Comparison of ENCODE assay signal across 1 cellular context in the genomic region with DNA sequence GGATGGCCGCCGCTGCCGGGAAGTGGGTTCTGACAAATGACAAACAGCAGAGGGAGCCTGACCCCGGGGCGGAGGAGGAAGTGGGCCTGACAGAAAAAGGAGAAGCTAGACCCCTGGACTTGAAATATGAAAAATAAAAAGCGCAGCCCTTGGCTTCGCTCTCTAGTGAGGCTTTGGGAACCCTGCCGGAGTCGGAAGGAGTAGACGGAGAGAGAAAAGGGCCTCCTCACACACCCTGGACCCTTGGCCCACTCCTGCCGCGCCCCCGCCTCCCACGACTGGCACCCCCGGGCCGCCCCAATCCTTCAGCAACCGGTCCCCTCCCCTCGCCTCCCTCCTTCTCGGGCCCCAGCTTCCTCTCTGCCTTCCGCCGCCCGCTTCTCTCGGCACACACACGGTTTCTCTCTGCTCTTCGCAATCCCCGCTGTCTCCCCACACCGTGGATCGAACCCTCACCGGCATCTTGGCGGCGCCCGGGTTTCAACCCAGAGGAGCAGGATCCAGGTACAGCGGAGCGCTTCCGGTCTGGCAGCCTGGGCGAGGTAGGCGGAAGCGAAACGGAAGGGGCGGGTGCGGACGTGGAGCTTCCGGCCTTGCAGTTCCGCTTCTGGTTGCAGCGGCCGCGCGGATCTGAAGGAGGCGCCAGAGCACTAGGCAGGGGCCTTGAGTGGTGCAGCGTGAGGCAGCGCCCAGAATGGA.
TF ChIP-seq lines count a peak whose summit lies in the region.

A gene (minus strand): TSS at position 539 of the 699 bp plus-strand sequence. CDS start 77 bp downstream, at position 462.

TF ChIP-seq in SK-N-SH, 30 proteins besides CTCF, POLR2A, EP300 and RAD21 (continued from another document):
- TF ChIP-seq, protein P1, sequence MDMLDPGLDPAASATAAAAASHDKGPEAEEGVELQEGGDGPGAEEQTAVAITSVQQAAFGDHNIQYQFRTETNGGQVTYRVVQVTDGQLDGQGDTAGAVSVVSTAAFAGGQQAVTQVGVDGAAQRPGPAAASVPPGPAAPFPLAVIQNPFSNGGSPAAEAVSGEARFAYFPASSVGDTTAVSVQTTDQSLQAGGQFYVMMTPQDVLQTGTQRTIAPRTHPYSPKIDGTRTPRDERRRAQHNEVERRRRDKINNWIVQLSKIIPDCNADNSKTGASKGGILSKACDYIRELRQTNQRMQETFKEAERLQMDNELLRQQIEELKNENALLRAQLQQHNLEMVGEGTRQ (IDR thresholded peaks at IDR 0.05; ENCODE audit: borderline replicate concordance, low read depth, low read length), result no peak
- TF ChIP-seq FOSL2 (IDR thresholded peaks at IDR 0.05; ENCODE audit: borderline replicate concordance, low read depth) (no peak; the same call in 1 of the 2 replicates), EZH2phosphoT487 (IDR thresholded peaks at IDR 0.05; ENCODE audit: borderline replicate concordance, low read depth) (no peak), FOXM1 (IDR thresholded peaks at IDR 0.05; ENCODE audit: low read depth) (no peak), YY1 (IDR thresholded peaks at IDR 0.05; ENCODE audit: low read depth) (peak; percentile 46; the same call in 1 of the 2 replicates), NFIC (IDR thresholded peaks at IDR 0.05; ENCODE audit: borderline replicate concordance) (peak; percentile 19; the same call in 1 of the 2 replicates)
- TF ChIP-seq, protein P2, sequence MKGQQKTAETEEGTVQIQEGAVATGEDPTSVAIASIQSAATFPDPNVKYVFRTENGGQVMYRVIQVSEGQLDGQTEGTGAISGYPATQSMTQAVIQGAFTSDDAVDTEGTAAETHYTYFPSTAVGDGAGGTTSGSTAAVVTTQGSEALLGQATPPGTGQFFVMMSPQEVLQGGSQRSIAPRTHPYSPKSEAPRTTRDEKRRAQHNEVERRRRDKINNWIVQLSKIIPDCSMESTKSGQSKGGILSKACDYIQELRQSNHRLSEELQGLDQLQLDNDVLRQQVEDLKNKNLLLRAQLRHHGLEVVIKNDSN (IDR thresholded peaks at IDR 0.05; ENCODE audit: borderline replicate concordance, low read depth), result no peak
- TF ChIP-seq, protein P3, sequence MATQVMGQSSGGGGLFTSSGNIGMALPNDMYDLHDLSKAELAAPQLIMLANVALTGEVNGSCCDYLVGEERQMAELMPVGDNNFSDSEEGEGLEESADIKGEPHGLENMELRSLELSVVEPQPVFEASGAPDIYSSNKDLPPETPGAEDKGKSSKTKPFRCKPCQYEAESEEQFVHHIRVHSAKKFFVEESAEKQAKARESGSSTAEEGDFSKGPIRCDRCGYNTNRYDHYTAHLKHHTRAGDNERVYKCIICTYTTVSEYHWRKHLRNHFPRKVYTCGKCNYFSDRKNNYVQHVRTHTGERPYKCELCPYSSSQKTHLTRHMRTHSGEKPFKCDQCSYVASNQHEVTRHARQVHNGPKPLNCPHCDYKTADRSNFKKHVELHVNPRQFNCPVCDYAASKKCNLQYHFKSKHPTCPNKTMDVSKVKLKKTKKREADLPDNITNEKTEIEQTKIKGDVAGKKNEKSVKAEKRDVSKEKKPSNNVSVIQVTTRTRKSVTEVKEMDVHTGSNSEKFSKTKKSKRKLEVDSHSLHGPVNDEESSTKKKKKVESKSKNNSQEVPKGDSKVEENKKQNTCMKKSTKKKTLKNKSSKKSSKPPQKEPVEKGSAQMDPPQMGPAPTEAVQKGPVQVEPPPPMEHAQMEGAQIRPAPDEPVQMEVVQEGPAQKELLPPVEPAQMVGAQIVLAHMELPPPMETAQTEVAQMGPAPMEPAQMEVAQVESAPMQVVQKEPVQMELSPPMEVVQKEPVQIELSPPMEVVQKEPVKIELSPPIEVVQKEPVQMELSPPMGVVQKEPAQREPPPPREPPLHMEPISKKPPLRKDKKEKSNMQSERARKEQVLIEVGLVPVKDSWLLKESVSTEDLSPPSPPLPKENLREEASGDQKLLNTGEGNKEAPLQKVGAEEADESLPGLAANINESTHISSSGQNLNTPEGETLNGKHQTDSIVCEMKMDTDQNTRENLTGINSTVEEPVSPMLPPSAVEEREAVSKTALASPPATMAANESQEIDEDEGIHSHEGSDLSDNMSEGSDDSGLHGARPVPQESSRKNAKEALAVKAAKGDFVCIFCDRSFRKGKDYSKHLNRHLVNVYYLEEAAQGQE (IDR thresholded peaks at IDR 0.05; ENCODE audit: low read depth, low read length), result no peak; the same call in 1 of the 2 replicates
TF ChIP-seq in SK-N-SH: peak in this region for 15.
